14 cellular contexts compared by ENCODE assay signal in genomic region chr15:59791646-59792208, GRCh38.
DNase-seq lines count a peak whose midpoint lies in the region; ATAC-seq and TF ChIP-seq lines count a peak whose summit lies in the region.
"Had no signal": no experiment of that assay in that cellular context is flagged by ENCODE, and none has a peak within 500 bp of the region (broad histone marks: within the 10 kb centered on the region; RNA-seq: fewer than 3 reads in every experiment).

No MANE protein-coding gene starts in this region.

- H3K9me3 ChIP-seq in SJCRH30 (replicated peaks) = no peaks in the 10 kb centered on the region
- H3K9me3 ChIP-seq in osteoblast (ENCODE audit: low read depth, low read length) = no peaks in the 10 kb centered on the region

- DNase-seq in activated T-cell treated with anti-CD3 and anti-CD28 coated beads, Interleukin-2, amount 50 U/mL, for 72 hours = no peak
- DNase-seq in activated T-cell treated with anti-CD3 and anti-CD28 coated beads, Interleukin-2, amount 50 U/mL, for 48 hours = no peak
- DNase-seq in Jurkat, Clone E6-1 (ENCODE audit: low read depth, low spot score) = peak; percentile 90
- peak; percentile 35 to 53 for DNase-seq in SJCRH30
- DNase-seq in osteoblast (ENCODE audit: insufficient read length, low spot score, missing footprints) = peak; percentile 43
- DNase-seq in medulla oblongata (ENCODE audit: extremely low spot score) = no peak
- no peak for DNase-seq in stimulated activated CD4-positive, alpha-beta T cell treated with anti-CD3 and anti-CD28 coated beads, Interleukin-4, amount 100 ng/mL, for 1 hour
- DNase-seq in SW 1271 (lab: John Stamatoyannopoulos, UW) = no peak
- DNase-seq: foreskin melanocyte, NCI-H1930, NCI-H226, occipital lobe had no signal

- peaks cover 46% of the 10 kb centered on the region for H3K4me1 Mint-ChIP-seq in activated T-cell treated with anti-CD3 and anti-CD28 coated beads, Interleukin-2, amount 50 U/mL, for 72 hours (ENCODE audit: low read depth)

- H3K4me3 Mint-ChIP-seq in activated T-cell treated with anti-CD3 and anti-CD28 coated beads, Interleukin-2, amount 50 U/mL, for 72 hours = peak overlapping the region in 1 of 2 donors; percentile 56
- H3K4me3 Mint-ChIP-seq: IgD-negative memory B cell had no signal

- no peaks in the 10 kb centered on the region for H3K36me3 ChIP-seq in SJCRH30
- H3K36me3 ChIP-seq in osteoblast (ENCODE audit: insufficient read depth, low read length) = no peaks in the 10 kb centered on the region
- H3K36me3 ChIP-seq: BLaER1 treated with 17β-estradiol and CSF1 and Interleukin-3, amounts not matched to agents 10 nM and 100 nM had no signal

- no peak for TF ChIP-seq CTCF in osteoblast (IDR thresholded peaks at IDR 0.05; ENCODE audit: extremely low read depth, low read depth, low read length)

- H2AFZ ChIP-seq in osteoblast (ENCODE audit: low read length) = no peak overlapping the region

- H3K27ac Mint-ChIP-seq in activated T-cell treated with anti-CD3 and anti-CD28 coated beads, Interleukin-2, amount 50 U/mL, for 72 hours = no peak overlapping the region
- H3K27ac Mint-ChIP-seq: IgD-negative memory B cell had no signal

- no peak overlapping the region for H3K4me2 ChIP-seq in osteoblast (ENCODE audit: insufficient read depth, low read length)
- H3K4me2 ChIP-seq: BLaER1 treated with 17β-estradiol and CSF1 and Interleukin-3, amounts not matched to agents 10 nM and 100 nM had no signal

- no peaks in the 10 kb centered on the region for H4K20me1 ChIP-seq in osteoblast (ENCODE audit: insufficient read depth, low read length)
- H4K20me1 ChIP-seq: BLaER1 treated with 17β-estradiol and CSF1 and Interleukin-3, amounts not matched to agents 10 nM and 100 nM had no signal

- peak; percentile 13 to 18 for ATAC-seq in activated T-cell treated with anti-CD3 and anti-CD28 coated beads, Interleukin-2, amount 50 U/mL, for 72 hours (replicated peaks in 1 of 2)

- H3K27me3 Mint-ChIP-seq in activated T-cell treated with anti-CD3 and anti-CD28 coated beads, Interleukin-2, amount 50 U/mL, for 72 hours (ENCODE audit: low read depth) = no peaks in the 10 kb centered on the region

- no peaks in the 10 kb centered on the region for H3K9me3 Mint-ChIP-seq in activated T-cell treated with anti-CD3 and anti-CD28 coated beads, Interleukin-2, amount 50 U/mL, for 72 hours
- H3K9me3 Mint-ChIP-seq: IgD-negative memory B cell had no signal

- H3K4me1 ChIP-seq in SJCRH30 (no peaks in the 10 kb centered on the region), osteoblast (ENCODE audit: insufficient read depth, low read length) (no peaks in the 10 kb centered on the region)
- H3K4me1 ChIP-seq: BLaER1 treated with 17β-estradiol and CSF1 and Interleukin-3, amounts not matched to agents 10 nM and 100 nM had no signal

- H3K27me3 ChIP-seq in SJCRH30 = no peaks in the 10 kb centered on the region
- peaks cover 4% of the 10 kb centered on the region for H3K27me3 ChIP-seq in osteoblast (ENCODE audit: insufficient read depth, low read length)
- H3K27me3 ChIP-seq: BLaER1 treated with 17β-estradiol and CSF1 and Interleukin-3, amounts not matched to agents 10 nM and 100 nM had no signal

- H3K36me3 Mint-ChIP-seq in activated T-cell treated with anti-CD3 and anti-CD28 coated beads, Interleukin-2, amount 50 U/mL, for 72 hours (ENCODE audit: insufficient read depth in 2 of 2) = no peaks in the 10 kb centered on the region

- H3K27ac ChIP-seq in SJCRH30 (no peak overlapping the region), osteoblast (ENCODE audit: low read depth, low read length) (no peak overlapping the region)
- H3K27ac ChIP-seq: BLaER1 treated with 17β-estradiol and CSF1 and Interleukin-3, amounts not matched to agents 10 nM and 100 nM had no signal

- no peaks in the 10 kb centered on the region for H3K79me2 ChIP-seq in osteoblast (ENCODE audit: insufficient read depth, low read length)

- H3K4me3 ChIP-seq in Jurkat, Clone E6-1 (ENCODE audit: low read length) = peak overlapping the region; percentile 37
- H3K4me3 ChIP-seq in SJCRH30 (no peak overlapping the region), osteoblast (ENCODE audit: insufficient read depth, low read length) (no peak overlapping the region)
- H3K4me3 ChIP-seq: BLaER1 treated with 17β-estradiol and CSF1 and Interleukin-3, amounts not matched to agents 10 nM and 100 nM had no signal

Comparison
In these comparisons a context has a peak if more than half of its experiments do, and no peak if none do; other contexts are left out.
1. DNase-seq: peak in Jurkat, Clone E6-1 (single experiment), SJCRH30 (2 of 2) and osteoblast (single experiment); none in activated T-cell treated with anti-CD3 and anti-CD28 coated beads, Interleukin-2, amount 50 U/mL, for 72 hours (0 of 2), activated T-cell treated with anti-CD3 and anti-CD28 coated beads, Interleukin-2, amount 50 U/mL, for 48 hours (0 of 2), medulla oblongata (single experiment), stimulated activated CD4-positive, alpha-beta T cell treated with anti-CD3 and anti-CD28 coated beads, Interleukin-4, amount 100 ng/mL, for 1 hour (single experiment) and SW 1271 (0 of 2).